ENCODE assay signal across 1 cellular context in the genomic region with DNA sequence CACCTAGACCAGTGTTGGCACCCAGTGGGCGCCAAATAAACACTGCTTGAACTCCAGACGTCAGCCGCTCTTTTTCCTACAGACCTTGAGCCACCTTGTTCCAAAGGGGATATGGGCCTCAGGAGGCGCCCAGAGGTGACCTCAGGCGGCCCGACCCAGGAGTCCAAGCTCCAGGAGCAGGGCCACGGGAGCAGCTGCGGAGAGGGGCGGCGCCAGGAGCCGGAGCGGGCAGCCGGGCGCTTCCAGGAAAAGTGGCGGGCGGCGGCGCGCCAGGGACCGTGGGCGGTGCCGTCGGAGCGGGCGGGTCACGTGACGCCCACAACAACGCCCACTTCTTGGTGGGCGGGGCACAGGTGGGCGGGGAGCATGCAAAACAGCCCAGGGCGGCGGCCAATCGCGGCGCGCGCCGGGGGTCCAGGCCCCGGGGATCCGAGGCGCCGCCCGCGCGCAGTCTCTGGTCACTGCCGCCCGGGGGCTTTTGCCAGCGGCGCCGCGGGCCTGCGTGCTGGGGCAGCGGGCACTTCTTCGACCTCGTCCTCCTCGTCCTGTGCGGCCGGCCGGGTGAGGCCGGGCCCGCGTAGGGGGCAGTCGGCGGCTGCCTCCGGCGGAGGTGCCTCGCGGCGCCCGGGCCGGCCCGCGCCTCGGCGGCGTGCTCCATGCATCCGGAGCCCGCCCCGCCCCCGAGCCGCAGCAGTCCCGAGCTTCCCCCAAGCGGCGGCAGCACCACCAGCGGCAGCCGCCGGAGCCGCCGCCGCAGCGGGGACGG.
A peak's percentile ranks its signal among the peaks of the same experiment; 100 is the strongest.
TF ChIP-seq lines count a peak whose summit lies in the region.

A gene (plus strand): TSS at position 444 of the 766 bp plus-strand sequence.

TF ChIP-seq in H1, 55 proteins besides CTCF, POLR2A, EP300 and RAD21:
- TF ChIP-seq, protein P1, sequence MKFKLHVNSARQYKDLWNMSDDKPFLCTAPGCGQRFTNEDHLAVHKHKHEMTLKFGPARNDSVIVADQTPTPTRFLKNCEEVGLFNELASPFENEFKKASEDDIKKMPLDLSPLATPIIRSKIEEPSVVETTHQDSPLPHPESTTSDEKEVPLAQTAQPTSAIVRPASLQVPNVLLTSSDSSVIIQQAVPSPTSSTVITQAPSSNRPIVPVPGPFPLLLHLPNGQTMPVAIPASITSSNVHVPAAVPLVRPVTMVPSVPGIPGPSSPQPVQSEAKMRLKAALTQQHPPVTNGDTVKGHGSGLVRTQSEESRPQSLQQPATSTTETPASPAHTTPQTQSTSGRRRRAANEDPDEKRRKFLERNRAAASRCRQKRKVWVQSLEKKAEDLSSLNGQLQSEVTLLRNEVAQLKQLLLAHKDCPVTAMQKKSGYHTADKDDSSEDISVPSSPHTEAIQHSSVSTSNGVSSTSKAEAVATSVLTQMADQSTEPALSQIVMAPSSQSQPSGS (IDR thresholded peaks at IDR 0.05; ENCODE audit: low read length) = no peak
- TF ChIP-seq RNF2 (IDR thresholded peaks at IDR 0.05; ENCODE audit: borderline replicate concordance, low read depth, low read length, missing control alignments, poor library complexity, severe bottlenecking) (no peak), JUND (IDR thresholded peaks at IDR 0.05; ENCODE audit: low read length) (no peak), TEAD4 (IDR thresholded peaks at IDR 0.05; ENCODE audit: low read depth, low read length) (no peak), BRCA1 (IDR thresholded peaks at IDR 0.05; ENCODE audit: low read depth, low read length) (no peak), CHD2 (IDR thresholded peaks at IDR 0.05; ENCODE audit: low read length) (no peak), SRF (IDR thresholded peaks at IDR 0.05; ENCODE audit: low read depth, low read length) (no peak), SP2 (IDR thresholded peaks at IDR 0.05; ENCODE audit: low read length) (no peak), KDM1A (IDR thresholded peaks at IDR 0.05; ENCODE audit: borderline replicate concordance, low read length) (no peak), EZH2 (IDR thresholded peaks at IDR 0.05; ENCODE audit: low read depth, low read length, severe bottlenecking) (no peak), PHF8 (conservative IDR thresholded peaks at IDR 0.05; ENCODE audit: low read depth, low read length) (peak; percentile 53), FOSL1 (IDR thresholded peaks at IDR 0.05; ENCODE audit: insufficient read depth, low read depth, low read length) (no peak), SIRT6 (IDR thresholded peaks at IDR 0.05; ENCODE audit: low read length) (no peak), BCL11A (IDR thresholded peaks at IDR 0.05; ENCODE audit: low read depth in 2 of 2, low read length in 2 of 2) (no peak), CREB1 (IDR thresholded peaks at IDR 0.05) (no peak), KDM4A (IDR thresholded peaks at IDR 0.05; ENCODE audit: low read depth, low read length, severe bottlenecking) (no peak), SP1 (IDR thresholded peaks at IDR 0.05; ENCODE audit: low read depth, low read length) (0 out of 2 replicates have a peak, but pooled peaks have one; percentile 34), RBBP5 (IDR thresholded peaks at IDR 0.05; ENCODE audit: borderline replicate concordance, low read depth, low read length) (no peak), TCF12 (IDR thresholded peaks at IDR 0.05; ENCODE audit: low read depth, low read length) (0 out of 2 replicates have a peak, but pooled peaks have one; percentile 9), ZNF274 (IDR thresholded peaks at IDR 0.05; ENCODE audit: borderline replicate concordance, extremely low read depth, low read length) (no peak), CBX8 (IDR thresholded peaks at IDR 0.05; ENCODE audit: borderline replicate concordance, low read depth, low read length) (no peak), YY1 (IDR thresholded peaks at IDR 0.05; ENCODE audit: low read depth, low read length) (no peak), HDAC2 (IDR thresholded peaks at IDR 0.05; ENCODE audit: borderline replicate concordance in 1 of 2, low read depth in 2 of 2, low read length in 2 of 2) (peak in 1 of 2 experiments; percentile 63; a peak in 1 of 4 replicates), RXRA (IDR thresholded peaks at IDR 0.05; ENCODE audit: insufficient read depth, low read depth, low read length) (no peak), NANOG (IDR thresholded peaks at IDR 0.05; ENCODE audit: insufficient read depth, low read depth, low read length, poor library complexity, severe bottlenecking) (peak; percentile 5), ASH2L (IDR thresholded peaks at IDR 0.05; ENCODE audit: low read length) (no peak), GTF2F1 (IDR thresholded peaks at IDR 0.05; ENCODE audit: borderline replicate concordance, low read depth, low read length) (no peak), SUZ12 (IDR thresholded peaks at IDR 0.05; ENCODE audit: low read length) (no peak), TAF1 (IDR thresholded peaks at IDR 0.05; ENCODE audit: low read depth, low read length) (peak; percentile 74), NRF1 (IDR thresholded peaks at IDR 0.05; ENCODE audit: low read depth, low read length) (no peak), EGR1 (IDR thresholded peaks at IDR 0.05; ENCODE audit: borderline replicate concordance, low read depth, low read length) (peak; percentile 88), POLR2AphosphoS5 (IDR thresholded peaks at IDR 0.05; ENCODE audit: low read depth, low read length) (0 out of 2 replicates have a peak, but pooled peaks have one; percentile 29), SAP30 (IDR thresholded peaks at IDR 0.05; ENCODE audit: insufficient read depth, insufficient replicate concordance, low read length) (no peak), CHD1 (IDR thresholded peaks at IDR 0.05; ENCODE audit: low read depth, low read length) (no peak), TAF7 (optimal IDR thresholded peaks at IDR 0.05; ENCODE audit: borderline replicate concordance, low read depth, low read length) (no peak), SIX5 (IDR thresholded peaks at IDR 0.05; ENCODE audit: low read depth, low read length) (no peak), CTBP2 (IDR thresholded peaks at IDR 0.05; ENCODE audit: borderline replicate concordance, insufficient read depth, insufficient read length, low read length) (no peak), HDAC6 (IDR thresholded peaks at IDR 0.05; ENCODE audit: low read depth, low read length) (no peak), KDM5A (IDR thresholded peaks at IDR 0.05; ENCODE audit: low read length) (no peak), POU5F1 (IDR thresholded peaks at IDR 0.05; ENCODE audit: low read depth, low read length) (no peak), SIN3A (conservative IDR thresholded peaks at IDR 0.05 in 1 of 2, IDR thresholded peaks at IDR 0.05 in 1 of 2; ENCODE audit: low read depth in 1 of 2, low read length in 2 of 2) (peak in 1 of 2 experiments; percentile 36; a peak in 2 of 4 replicates), MAFK (IDR thresholded peaks at IDR 0.05; ENCODE audit: low read depth, low read length) (no peak), SP4 (IDR thresholded peaks at IDR 0.05; ENCODE audit: low read length) (peak; percentile 87; the same call in 1 of the 2 replicates), TBP (IDR thresholded peaks at IDR 0.05; ENCODE audit: low read depth, low read length) (no peak), CEBPB (IDR thresholded peaks at IDR 0.05; ENCODE audit: low read depth, low read length) (no peak), CBX5 (IDR thresholded peaks at IDR 0.05; ENCODE audit: low read depth, low read length) (no peak), GABPA (IDR thresholded peaks at IDR 0.05; ENCODE audit: borderline replicate concordance, insufficient read depth, low read length) (no peak)
- TF ChIP-seq, protein P2, sequence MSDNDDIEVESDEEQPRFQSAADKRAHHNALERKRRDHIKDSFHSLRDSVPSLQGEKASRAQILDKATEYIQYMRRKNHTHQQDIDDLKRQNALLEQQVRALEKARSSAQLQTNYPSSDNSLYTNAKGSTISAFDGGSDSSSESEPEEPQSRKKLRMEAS (IDR thresholded peaks at IDR 0.05) = peak; percentile 48
- TF ChIP-seq, protein P3, sequence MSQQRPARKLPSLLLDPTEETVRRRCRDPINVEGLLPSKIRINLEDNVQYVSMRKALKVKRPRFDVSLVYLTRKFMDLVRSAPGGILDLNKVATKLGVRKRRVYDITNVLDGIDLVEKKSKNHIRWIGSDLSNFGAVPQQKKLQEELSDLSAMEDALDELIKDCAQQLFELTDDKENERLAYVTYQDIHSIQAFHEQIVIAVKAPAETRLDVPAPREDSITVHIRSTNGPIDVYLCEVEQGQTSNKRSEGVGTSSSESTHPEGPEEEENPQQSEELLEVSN (IDR thresholded peaks at IDR 0.05) = 0 out of 2 replicates have a peak, but pooled peaks have one; percentile 18
- TF ChIP-seq, protein P4, sequence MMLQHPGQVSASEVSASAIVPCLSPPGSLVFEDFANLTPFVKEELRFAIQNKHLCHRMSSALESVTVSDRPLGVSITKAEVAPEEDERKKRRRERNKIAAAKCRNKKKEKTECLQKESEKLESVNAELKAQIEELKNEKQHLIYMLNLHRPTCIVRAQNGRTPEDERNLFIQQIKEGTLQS (IDR thresholded peaks at IDR 0.05; ENCODE audit: insufficient read depth, low read depth, low read length) = peak; percentile 66; the same call in 1 of the 2 replicates
- TF ChIP-seq, protein P5, sequence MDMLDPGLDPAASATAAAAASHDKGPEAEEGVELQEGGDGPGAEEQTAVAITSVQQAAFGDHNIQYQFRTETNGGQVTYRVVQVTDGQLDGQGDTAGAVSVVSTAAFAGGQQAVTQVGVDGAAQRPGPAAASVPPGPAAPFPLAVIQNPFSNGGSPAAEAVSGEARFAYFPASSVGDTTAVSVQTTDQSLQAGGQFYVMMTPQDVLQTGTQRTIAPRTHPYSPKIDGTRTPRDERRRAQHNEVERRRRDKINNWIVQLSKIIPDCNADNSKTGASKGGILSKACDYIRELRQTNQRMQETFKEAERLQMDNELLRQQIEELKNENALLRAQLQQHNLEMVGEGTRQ (IDR thresholded peaks at IDR 0.05; ENCODE audit: low read length) = peak; percentile 96
TF ChIP-seq in H1: peak in this region for 14.
